In genomic region chr9:115115924-115116323, GRCh38 we compare ENCODE assay signal across 13 cellular contexts. TPM values are rescaled to one million over a fixed set of nuclear protein-coding genes. Genes with fewer than 3 reads are reported as not detected.
A peak's percentile ranks its signal among the peaks of the same experiment; 100 is the strongest.
DNase-seq lines count a peak whose midpoint lies in the region; TF ChIP-seq lines count a peak whose summit lies in the region.
"Had no signal": no experiment of that assay in that cellular context is flagged by ENCODE, and none has a peak within 500 bp of the region (broad histone marks: within the 10 kb centered on the region; RNA-seq: fewer than 3 reads in every experiment).

No MANE protein-coding gene starts in this region.

- DNase-seq in HFFc6 (peak; percentile 83), glutamatergic neuron (no peak), suprapubic skin (ENCODE audit: low spot score in 2 of 2) (no peak), NCI-H748 (lab: John Stamatoyannopoulos, UW; ENCODE audit: unreplicated experiment) (no peak), DMS153 treated with DMSO at 0.1 percent for 48 hours (lab: John Stamatoyannopoulos, UW; ENCODE audit: unreplicated experiment) (no peak), HuH-7.5 (ENCODE audit: low spot score) (no peak)
- DNase-seq in activated naive CD8-positive, alpha-beta T cell treated with anti-CD3 and anti-CD28 coated beads for 36 hours, result no peak
- DNase-seq: activated T-cell treated with anti-CD3 and anti-CD28 coated beads for 4 hours, cortex of kidney, KG1, NCI-H748 treated with DMSO at 0.1 percent for 48 hours, T-helper 9 cell had no signal

- H3K9me3 Mint-ChIP-seq in HFFc6 (no peaks in the 10 kb centered on the region), glutamatergic neuron (ENCODE audit: unreplicated experiment) (no peaks in the 10 kb centered on the region)
- H3K9me3 Mint-ChIP-seq in activated naive CD8-positive, alpha-beta T cell treated with anti-CD3 and anti-CD28 coated beads for 36 hours, result no peaks in the 10 kb centered on the region

- H3K27me3 Mint-ChIP-seq in HFFc6 (ENCODE audit: insufficient read depth), result peaks cover 2% of the 10 kb centered on the region; the same call in 1 of the 2 replicates
- peaks cover 4% of the 10 kb centered on the region for H3K27me3 Mint-ChIP-seq in glutamatergic neuron (ENCODE audit: unreplicated experiment)
- H3K27me3 Mint-ChIP-seq in activated naive CD8-positive, alpha-beta T cell treated with anti-CD3 and anti-CD28 coated beads for 36 hours, result peaks cover 76% of the 10 kb centered on the region

- H3K4me3 Mint-ChIP-seq in HFFc6, result peak overlapping the region; percentile 92
- peak overlapping the region; percentile 60 for H3K4me3 Mint-ChIP-seq in glutamatergic neuron (ENCODE audit: unreplicated experiment)
- no peak overlapping the region for H3K4me3 Mint-ChIP-seq in activated naive CD8-positive, alpha-beta T cell treated with anti-CD3 and anti-CD28 coated beads for 36 hours

- H3K4me3 ChIP-seq in WI38 (ENCODE audit: low read depth, low read length), result peak overlapping the region; percentile 69
- H3K4me3 ChIP-seq in suprapubic skin, result peak overlapping the region; percentile 11

- WGBS in suprapubic skin, result 33% methylated on average over 1 of the region's 1 CpG

- H3K4me1 ChIP-seq in suprapubic skin, result peaks cover 23% of the 10 kb centered on the region

- H3K36me3 Mint-ChIP-seq in HFFc6 (ENCODE audit: low read depth) (peaks cover 33% of the 10 kb centered on the region), glutamatergic neuron (ENCODE audit: unreplicated experiment) (peaks cover 3% of the 10 kb centered on the region)
- no peaks in the 10 kb centered on the region for H3K36me3 Mint-ChIP-seq in activated naive CD8-positive, alpha-beta T cell treated with anti-CD3 and anti-CD28 coated beads for 36 hours

- TF ChIP-seq EP300 in suprapubic skin (IDR thresholded peaks at IDR 0.05), result no peak

- no peaks in the 10 kb centered on the region for H3K36me3 ChIP-seq in suprapubic skin

- H3K9me3 ChIP-seq in suprapubic skin, result no peaks in the 10 kb centered on the region

- TF ChIP-seq POLR2A in suprapubic skin (IDR thresholded peaks at IDR 0.05), result no peak

- no peak overlapping the region for H3K27ac ChIP-seq in suprapubic skin

- H3K4me1 Mint-ChIP-seq in HFFc6 (ENCODE audit: low read depth) (peaks cover 59% of the 10 kb centered on the region), glutamatergic neuron (ENCODE audit: low read depth, unreplicated experiment) (peaks cover 6% of the 10 kb centered on the region)
- H3K4me1 Mint-ChIP-seq in activated naive CD8-positive, alpha-beta T cell treated with anti-CD3 and anti-CD28 coated beads for 36 hours, result no peaks in the 10 kb centered on the region

- no peak for TF ChIP-seq CTCF in HFFc6 (IDR thresholded peaks at IDR 0.05)
- no peak for TF ChIP-seq CTCF in WI38 (IDR thresholded peaks at IDR 0.05; ENCODE audit: low read depth, low read length)
- TF ChIP-seq CTCF in glutamatergic neuron (IDR thresholded peaks at IDR 0.05; ENCODE audit: partially characterized antibody, unreplicated experiment), result no peak
- no peak for TF ChIP-seq CTCF in suprapubic skin (IDR thresholded peaks at IDR 0.05)

- peaks cover 22% of the 10 kb centered on the region for H3K27me3 ChIP-seq in suprapubic skin

- H3K27ac Mint-ChIP-seq in HFFc6, result peak overlapping the region; percentile 73
- H3K27ac Mint-ChIP-seq in glutamatergic neuron (ENCODE audit: unreplicated experiment), result no peak overlapping the region
- no peak overlapping the region for H3K27ac Mint-ChIP-seq in activated naive CD8-positive, alpha-beta T cell treated with anti-CD3 and anti-CD28 coated beads for 36 hours

RNA-seq across cellular contexts. Expression of gene TNC, which starts 2.0 kb away (rescaled TPM):
- 10 to 100 TPM; 51.6 to 86.3 (median 70.4) TPM for total RNA-seq in HFFc6 (2021; fragmentation: NEBNext Ultra II Directional; extraction: Animal tissue kit (Norgen Biotek cat#: 25700))
- total RNA-seq in glutamatergic neuron (ENCODE audit: unreplicated experiment) (34.5 TPM), suprapubic skin (10 to 100 TPM; 18.5 to 27.0 (median 22.7) TPM)
- total RNA-seq in activated naive CD8-positive, alpha-beta T cell treated with anti-CD3 and anti-CD28 coated beads for 36 hours, result 1 to 10 TPM in 1 of 2 experiments, under 1 TPM in 1; 0.90 to 1.3 TPM

Comparison
In these comparisons a context has a peak if more than half of its experiments do, and no peak if none do; other contexts are left out.
1. RNA of gene TNC, which starts 2.0 kb away (total RNA-seq): 51.6 to 86.3 TPM in HFFc6, 34.5 TPM in glutamatergic neuron (single experiment) and 18.5 to 27.0 TPM in suprapubic skin; 0.90 to 1.3 TPM in activated naive CD8-positive, alpha-beta T cell treated with anti-CD3 and anti-CD28 coated beads for 36 hours; every median in the first group is over 4 times any median in the second.